In genomic region chr18:50286391-50287027, GRCh38 we compare ENCODE assay signal across 8 cellular contexts. TPM values are rescaled to one million over a fixed set of nuclear protein-coding genes. Genes with fewer than 3 reads are reported as not detected.
DNase-seq lines count a peak whose midpoint lies in the region; ATAC-seq and TF ChIP-seq lines count a peak whose summit lies in the region.

No MANE protein-coding gene starts in this region.

- peak overlapping the region; percentile 97 for H3K4me3 ChIP-seq in Jurkat, Clone E6-1 (ENCODE audit: low read length)
- peak overlapping the region; percentile 73 to 97 (median 84) for H3K4me3 ChIP-seq in gastrocnemius medialis

- DNase-seq in Calu3 (peak; percentile 52), glomerular visceral epithelial cell (ENCODE audit: extremely low spot score) (peak; percentile 20), gastrocnemius medialis (no peak), mucosa of gallbladder (ENCODE audit: low spot score) (no peak), NCI-H187 (lab: John Stamatoyannopoulos, UW) (no peak)
- DNase-seq in Jurkat, Clone E6-1 (ENCODE audit: low read depth, low spot score) = no peak
- DNase-seq in activated CD8-positive, alpha-beta T cell treated with anti-CD3 and anti-CD28 coated beads, Interleukin-2, amount 10 ng/mL, durations not matched to agents 7 days and 5 days = peak; percentile 63

- ATAC-seq in activated CD8-positive, alpha-beta T cell treated with anti-CD3 and anti-CD28 coated beads, Interleukin-2, amount 10 ng/mL, durations not matched to agents 7 days and 5 days = no peak
- ATAC-seq in gastrocnemius medialis (no peak), GM18909 (IDR thresholded peaks at IDR 0.05; ENCODE audit: poor library complexity, unreplicated experiment) (no peak)

- peaks cover 0 to 29% of the 10 kb centered on the region in 2 donors for H3K36me3 ChIP-seq in gastrocnemius medialis

- TF ChIP-seq CTCF in Calu3 (IDR thresholded peaks at IDR 0.05; ENCODE audit: unreplicated experiment) (no peak), gastrocnemius medialis (IDR thresholded peaks at IDR 0.05 in 4 of 5, conservative IDR thresholded peaks at IDR 0.05 in 1 of 5) (no peak)

- in situ Hi-C loops in gastrocnemius medialis (cut with MboI; ENCODE audit: low sequenced_read_pairs in 4 of 4) = loop anchor here in 3 of 4 donors (25.0 kb wide), 4 partner anchors 474 to 901 kb away; partner anchors contain the start of genes C18orf32 (in 3 of the 3), RPL17 (in 3 of the 3), ACAA2 (in 2 of the 3) and SMAD4 (in 2 of the 3)

- H3K9me3 Mint-ChIP-seq in Calu3 (ENCODE audit: low read depth, unreplicated experiment) = no peaks in the 10 kb centered on the region
- H3K9me3 Mint-ChIP-seq in activated CD8-positive, alpha-beta T cell treated with anti-CD3 and anti-CD28 coated beads, Interleukin-2, amount 10 ng/mL, durations not matched to agents 7 days and 5 days (ENCODE audit: insufficient read depth) = no peaks in the 10 kb centered on the region

- no peaks in the 10 kb centered on the region for H3K27me3 ChIP-seq in gastrocnemius medialis

- H3K36me3 Mint-ChIP-seq in Calu3 (ENCODE audit: insufficient read depth, unreplicated experiment) = peaks cover 48% of the 10 kb centered on the region
- H3K36me3 Mint-ChIP-seq in activated CD8-positive, alpha-beta T cell treated with anti-CD3 and anti-CD28 coated beads, Interleukin-2, amount 10 ng/mL, durations not matched to agents 7 days and 5 days (ENCODE audit: low read depth) = peaks cover 55% of the 10 kb centered on the region

- BruUV-seq in Calu3 (replicated peaks; lab: Mats Ljungman, UMichigan) = no TSS peak

- POLR2A ChIA-PET in activated CD8-positive, alpha-beta T cell treated with anti-CD3 and anti-CD28 coated beads, Interleukin-2, amount 10 ng/mL, durations not matched to agents 7 days and 5 days (lab: Charles Lee) = no interaction called here

- TF ChIP-seq POLR2A in gastrocnemius medialis (IDR thresholded peaks at IDR 0.05) = no peak

- H3K27me3 Mint-ChIP-seq in Calu3 (ENCODE audit: unreplicated experiment) = no peaks in the 10 kb centered on the region
- H3K27me3 Mint-ChIP-seq in activated CD8-positive, alpha-beta T cell treated with anti-CD3 and anti-CD28 coated beads, Interleukin-2, amount 10 ng/mL, durations not matched to agents 7 days and 5 days (ENCODE audit: low read depth) = no peaks in the 10 kb centered on the region

- peaks cover 28% of the 10 kb centered on the region for H3K4me1 Mint-ChIP-seq in Calu3 (ENCODE audit: low read depth, unreplicated experiment)
- H3K4me1 Mint-ChIP-seq in activated CD8-positive, alpha-beta T cell treated with anti-CD3 and anti-CD28 coated beads, Interleukin-2, amount 10 ng/mL, durations not matched to agents 7 days and 5 days (ENCODE audit: low read depth) = peaks cover 54% of the 10 kb centered on the region

- CTCF ChIA-PET in Calu3 (lab: Charles Lee) = no interaction called here
- CTCF ChIA-PET in activated CD8-positive, alpha-beta T cell treated with anti-CD3 and anti-CD28 coated beads, Interleukin-2, amount 10 ng/mL, durations not matched to agents 7 days and 5 days (lab: Charles Lee) = no interaction called here

- peaks cover 6% of the 10 kb centered on the region in 2 donors for H3K4me1 ChIP-seq in gastrocnemius medialis

- peak overlapping the region; percentile 89 for H3K4me3 Mint-ChIP-seq in Calu3 (ENCODE audit: low read depth, unreplicated experiment)
- H3K4me3 Mint-ChIP-seq in activated CD8-positive, alpha-beta T cell treated with anti-CD3 and anti-CD28 coated beads, Interleukin-2, amount 10 ng/mL, durations not matched to agents 7 days and 5 days = peak overlapping the region; percentile 100

- intact Hi-C loops in Calu3 (cut with micrococcal nuclease; ENCODE audit: unreplicated experiment) (loop anchor here (1.0 to 5.0 kb wide), 2 partner anchors 22 to 71 kb away; no protein-coding TSS in a partner anchor), gastrocnemius medialis (cut with DNase I; ENCODE audit: low total_unique reads) (loop anchor here (1.0 to 10.0 kb wide), 7 partner anchors 22 to 1742 kb away; partner anchors contain the start of genes ACAA2, MEX3C and SMAD4)

- H3K27ac ChIP-seq in gastrocnemius medialis = peak overlapping the region; percentile 82 to 93 (median 91)

- peak overlapping the region; percentile 80 for H3K27ac Mint-ChIP-seq in Calu3 (ENCODE audit: unreplicated experiment)
- peak overlapping the region; percentile 99 for H3K27ac Mint-ChIP-seq in activated CD8-positive, alpha-beta T cell treated with anti-CD3 and anti-CD28 coated beads, Interleukin-2, amount 10 ng/mL, durations not matched to agents 7 days and 5 days

- H3K9me3 ChIP-seq in gastrocnemius medialis = no peaks in the 10 kb centered on the region

RNA-seq across cellular contexts. Expression of gene CXXC1, which starts 1.0 kb away (rescaled TPM):
- total RNA-seq in Calu3 (2022) (75.1 and 95.2 TPM in 2 replicates), gastrocnemius medialis (10 to 100 TPM; 21.1 to 32.0 (median 27.3) TPM), mucosa of gallbladder (92.2 TPM)
- 139 TPM for polyA plus RNA-seq in Jurkat, Clone E6-1 (2012; ENCODE audit: insufficient read depth, insufficient read length)
- 100 to 1,000 TPM; 136 to 158 TPM for total RNA-seq in activated CD8-positive, alpha-beta T cell treated with anti-CD3 and anti-CD28 coated beads, Interleukin-2, amount 10 ng/mL, durations not matched to agents 7 days and 5 days

RNA-seq across cellular contexts. Expression of gene MBD1, which starts 5.2 kb away (rescaled TPM):
- total RNA-seq in Calu3 (2022) = 70.5 and 88.0 TPM in 2 replicates
- 69.0 TPM for polyA plus RNA-seq in Jurkat, Clone E6-1 (2012; ENCODE audit: insufficient read depth, insufficient read length)
- 100 to 1,000 TPM in 1 of 2 experiments, 10 to 100 TPM in 1; 97.3 to 101 TPM for total RNA-seq in activated CD8-positive, alpha-beta T cell treated with anti-CD3 and anti-CD28 coated beads, Interleukin-2, amount 10 ng/mL, durations not matched to agents 7 days and 5 days
- total RNA-seq in gastrocnemius medialis = 100 to 1,000 TPM in 2 of 4 donors, 10 to 100 TPM in 2; 80.4 to 127 (median 103) TPM
- total RNA-seq in mucosa of gallbladder = 86.7 TPM

RNA-seq across cellular contexts. Expression of gene CFAP53, which starts 20.2 kb away (rescaled TPM):
- 0.94 and 0.98 TPM in 2 replicates for total RNA-seq in Calu3 (2022)
- 2.2 TPM for polyA plus RNA-seq in Jurkat, Clone E6-1 (2012; ENCODE audit: insufficient read depth, insufficient read length)
- under 1 TPM; 0.21 to 0.29 TPM for total RNA-seq in activated CD8-positive, alpha-beta T cell treated with anti-CD3 and anti-CD28 coated beads, Interleukin-2, amount 10 ng/mL, durations not matched to agents 7 days and 5 days
- 1 to 10 TPM in 3 of 4 donors, not detected in 1; 1.3 to 1.4 (median 1.4) TPM for total RNA-seq in gastrocnemius medialis
- total RNA-seq in mucosa of gallbladder = 1.5 TPM

Comparison
In these comparisons a context has a peak if more than half of its experiments do, and no peak if none do; other contexts are left out.
1. DNase-seq: peak in Calu3 (single experiment), activated CD8-positive, alpha-beta T cell treated with anti-CD3 and anti-CD28 coated beads, Interleukin-2, amount 10 ng/mL, durations not matched to agents 7 days and 5 days (single experiment) and glomerular visceral epithelial cell (single experiment); none in Jurkat, Clone E6-1 (single experiment), gastrocnemius medialis (0 of 2), mucosa of gallbladder (single experiment) and NCI-H187 (0 of 2).